ENCODE assay signal across 34 cellular contexts in genomic region chr9:15238646-15239045, GRCh38.
"Had no signal": no experiment of that assay in that cellular context is flagged by ENCODE, and none has a peak within 500 bp of the region (broad histone marks: within the 10 kb centered on the region; RNA-seq: fewer than 3 reads in every experiment).

No MANE protein-coding gene starts in this region.

- DNase-seq: activated B cell treated with CpG ODN at 0.5 μM for 24 hours; activated CD4-positive, alpha-beta memory T cell treated with anti-CD3 and anti-CD28 coated beads for 36 hours; activated CD4-positive, alpha-beta T cell treated with anti-CD3 and anti-CD28 coated beads for 4 hours; activated CD4-positive, alpha-beta T cell treated with anti-CD3 and anti-CD28 coated beads, Interleukin-2, amount 50 U/mL, for 1 hour; activated CD4-positive, CD25-positive, alpha-beta regulatory T cell treated with anti-CD3 and anti-CD28 coated beads, Interleukin-2, amount 50 U/mL, for 72 hours; activated CD8-positive, alpha-beta memory T cell treated with anti-CD3 and anti-CD28 coated beads, Interleukin-2, amount 50 U/mL, for 4 hours; activated gamma-delta T cell treated with Interleukin-2 at 50 U/mL for 16 hours; activated naive CD4-positive, alpha-beta T cell treated with anti-CD3 and anti-CD28 coated beads for 36 hours; activated naive CD8-positive, alpha-beta T cell treated with anti-CD3 and anti-CD28 coated beads for 36 hours; activated T-cell treated with anti-CD3 and anti-CD28 coated beads for 4 hours; activated T-cell treated with anti-CD3 and anti-CD28 coated beads, Interleukin-2, amount 50 U/mL, for 4 hours; amniotic stem cell; aorta; NCI-H1092 treated with DMSO at 0.1 percent for 48 hours; NCI-H1417 treated with DMSO at 0.1 percent for 48 hours; NCI-H187 treated with DMSO at 0.1 percent for 48 hours; NCI-H2081; NCI-H510A; NCI-H526; NCI-H748 treated with DMSO at 0.1 percent for 48 hours; NK-92 treated with Interleukin-12 subunit alpha and Interleukin-12 subunit beta, amount 100 ng/mL, for 24 hours; PC-3; Peyer's patch; RPMI8226; SHP77 treated with DMSO at 0.1 percent for 48 hours; SW 1271; T-helper 1 cell; T-helper 2 cell; T-helper 9 cell had no signal

- H3K27me3 Mint-ChIP-seq: activated B cell treated with CpG ODN at 0.5 μM for 24 hours; activated CD4-positive, alpha-beta memory T cell treated with anti-CD3 and anti-CD28 coated beads for 36 hours; activated naive CD8-positive, alpha-beta T cell treated with anti-CD3 and anti-CD28 coated beads for 36 hours; central memory CD8-positive, alpha-beta T cell had no signal

- H3K27me3 ChIP-seq: cardiac muscle cell, Peyer's patch had no signal

- H3K4me3 ChIP-seq: cardiac muscle cell, K562, Peyer's patch had no signal

- H3K27ac Mint-ChIP-seq: activated B cell treated with CpG ODN at 0.5 μM for 24 hours; activated CD4-positive, alpha-beta memory T cell treated with anti-CD3 and anti-CD28 coated beads for 36 hours; activated naive CD4-positive, alpha-beta T cell treated with anti-CD3 and anti-CD28 coated beads for 36 hours; activated naive CD8-positive, alpha-beta T cell treated with anti-CD3 and anti-CD28 coated beads for 36 hours; activated T-helper 1 cell treated with anti-CD3 and anti-CD28 coated beads, Interleukin-12 subunit alpha, Interleukin-12 subunit beta, Interleukin-2, Interleukin-4 antibody, amounts not matched to agents 30 ng/mL and 10 ng/mL and 1 ng/mL, durations not matched to agents 14 hours and 24 hours and 36 hours had no signal

- H3K36me3 ChIP-seq: cardiac muscle cell, Peyer's patch had no signal

- H3K4me3 Mint-ChIP-seq: activated B cell treated with CpG ODN at 0.5 μM for 24 hours; activated CD4-positive, alpha-beta memory T cell treated with anti-CD3 and anti-CD28 coated beads for 36 hours; activated naive CD4-positive, alpha-beta T cell treated with anti-CD3 and anti-CD28 coated beads for 36 hours; activated naive CD8-positive, alpha-beta T cell treated with anti-CD3 and anti-CD28 coated beads for 36 hours; activated T-cell treated with anti-CD3 and anti-CD28 coated beads, Interleukin-2, amount 50 U/mL, for 4 hours; activated T-helper 1 cell treated with anti-CD3 and anti-CD28 coated beads, Interleukin-12 subunit alpha, Interleukin-12 subunit beta, Interleukin-2, Interleukin-4 antibody, amounts not matched to agents 30 ng/mL and 10 ng/mL and 1 ng/mL, durations not matched to agents 14 hours and 24 hours and 36 hours; central memory CD8-positive, alpha-beta T cell had no signal

- H3K27ac ChIP-seq: cardiac muscle cell, Peyer's patch, VCaP had no signal

- H3K4me1 ChIP-seq: Peyer's patch had no signal
